29 cellular contexts compared by ENCODE assay signal in genomic region chr1:152228831-152229230, GRCh38. TPM values are rescaled to one million over a fixed set of nuclear protein-coding genes. Genes with fewer than 3 reads are reported as not detected.
"Had no signal": no experiment of that assay in that cellular context is flagged by ENCODE, and none has a peak within 500 bp of the region (broad histone marks: within the 10 kb centered on the region; RNA-seq: fewer than 3 reads in every experiment).

No MANE protein-coding gene starts in this region.

- H3K36me3 ChIP-seq: left ventricle myocardium inferior, neural progenitor cell, right atrium auricular region, tibial artery had no signal

- H3K4me1 Mint-ChIP-seq: activated B cell treated with CpG ODN at 0.5 μM for 24 hours; activated CD4-positive, alpha-beta memory T cell treated with anti-CD3 and anti-CD28 coated beads, Interleukin-2, amount 10 ng/mL, durations not matched to agents 7 days and 5 days; memory B cell; neural progenitor cell; T-cell had no signal

- H3K4me1 ChIP-seq: left ventricle myocardium inferior, neural progenitor cell, right atrium auricular region, tibial artery had no signal

- H3K27me3 Mint-ChIP-seq: progenitor cell of endocrine pancreas had no signal

- H3K27ac Mint-ChIP-seq: activated B cell treated with CpG ODN at 0.5 μM for 24 hours; activated CD4-positive, alpha-beta memory T cell treated with anti-CD3 and anti-CD28 coated beads, Interleukin-2, amount 10 ng/mL, durations not matched to agents 7 days and 5 days; activated naive CD4-positive, alpha-beta T cell treated with anti-CD3 and anti-CD28 coated beads for 36 hours; activated T-helper 2 cell treated with anti-CD3 and anti-CD28 coated beads, Interferon-gamma antibody, Interleukin-2, Interleukin-4, amounts not matched to agents 10 μg/mL and 5 μg/mL and 100 μg/mL, durations not matched to agents 14 hours and 24 hours and 36 hours; dendritic cell treated with granulocyte-macrophage colony-stimulating factor and Interleukin-4, amounts not matched to agents 40 ng/mL and 50 ng/mL, for 4 days; memory B cell; naive thymus-derived CD4-positive, alpha-beta T cell; neural progenitor cell; progenitor cell of endocrine pancreas; T-cell had no signal

- FAIRE-seq: kidney, urothelium cell line had no signal

- H3K9me3 ChIP-seq: left ventricle myocardium inferior, right atrium auricular region, tibial artery had no signal

- H3K27ac ChIP-seq: left ventricle myocardium inferior, neural progenitor cell, right atrium auricular region, tibial artery had no signal

- DNase-seq: activated B cell treated with CpG ODN at 0.5 μM for 24 hours; activated CD4-positive, alpha-beta memory T cell treated with anti-CD3 and anti-CD28 coated beads, Interleukin-2, amount 10 ng/mL, durations not matched to agents 7 days and 5 days; activated CD4-positive, alpha-beta T cell treated with anti-CD3 and anti-CD28 coated beads for 48 hours; activated naive CD4-positive, alpha-beta T cell treated with anti-CD3 and anti-CD28 coated beads for 36 hours; activated T-cell treated with anti-CD3 and anti-CD28 coated beads, Interleukin-2, amount 50 U/mL, for 1 hour; aorta; effector CD8-positive, alpha-beta T cell; foreskin fibroblast; glutamatergic neuron; hippocampal formation; kidney; left ventricle myocardium inferior; naive thymus-derived CD4-positive, alpha-beta T cell; stimulated activated CD4-positive, alpha-beta T cell treated with anti-CD3 and anti-CD28 coated beads, Interleukin-12 subunit alpha, Interleukin-12 subunit beta, amount 100 ng/mL, for 4 hours; stimulated activated CD4-positive, alpha-beta T cell treated with anti-CD3 and anti-CD28 coated beads, Interleukin-1b, Interleukin-23, amount 100 ng/mL, for 48 hours; stimulated activated naive CD8-positive, alpha-beta T cell treated with anti-CD3 and anti-CD28 coated beads, Interleukin-15, Interleukin-2, amounts not matched to agents 100 U/mL and 50 U/mL, for 24 hours; substantia nigra; T-cell; tibial artery had no signal

- ATAC-seq: naive thymus-derived CD4-positive, alpha-beta T cell; stimulated activated naive CD8-positive, alpha-beta T cell treated with anti-CD3 and anti-CD28 coated beads, Interleukin-15, Interleukin-2, amounts not matched to agents 100 U/mL and 50 U/mL, for 24 hours; T-cell had no signal

- H3K4me2 ChIP-seq: neural progenitor cell had no signal

- H3K27me3 ChIP-seq: neural progenitor cell, right atrium auricular region, tibial artery had no signal

- H3K9me3 Mint-ChIP-seq: activated B cell treated with CpG ODN at 0.5 μM for 24 hours; activated CD4-positive, alpha-beta memory T cell treated with anti-CD3 and anti-CD28 coated beads, Interleukin-2, amount 10 ng/mL, durations not matched to agents 7 days and 5 days; activated naive CD4-positive, alpha-beta T cell treated with anti-CD3 and anti-CD28 coated beads for 36 hours; activated T-helper 2 cell treated with anti-CD3 and anti-CD28 coated beads, Interferon-gamma antibody, Interleukin-2, Interleukin-4, amounts not matched to agents 10 μg/mL and 5 μg/mL and 100 μg/mL, durations not matched to agents 14 hours and 24 hours and 36 hours; dendritic cell treated with granulocyte-macrophage colony-stimulating factor and Interleukin-4, amounts not matched to agents 40 ng/mL and 50 ng/mL, for 4 days; memory B cell; naive thymus-derived CD4-positive, alpha-beta T cell; neural progenitor cell; T-cell had no signal

- H3K4me3 Mint-ChIP-seq: activated B cell treated with CpG ODN at 0.5 μM for 24 hours; activated CD4-positive, alpha-beta memory T cell treated with anti-CD3 and anti-CD28 coated beads, Interleukin-2, amount 10 ng/mL, durations not matched to agents 7 days and 5 days; activated naive CD4-positive, alpha-beta T cell treated with anti-CD3 and anti-CD28 coated beads for 36 hours; dendritic cell treated with granulocyte-macrophage colony-stimulating factor and Interleukin-4, amounts not matched to agents 40 ng/mL and 50 ng/mL, for 4 days; memory B cell; naive thymus-derived CD4-positive, alpha-beta T cell; neural progenitor cell; T-cell had no signal

- H3K9ac ChIP-seq: neural progenitor cell had no signal

- H3K36me3 Mint-ChIP-seq: memory B cell; naive thymus-derived CD4-positive, alpha-beta T cell; neural progenitor cell; T-cell had no signal

- H3K4me3 ChIP-seq: left ventricle myocardium inferior, neural progenitor cell, right atrium auricular region, tibial artery had no signal

RNA-seq across cellular contexts. Expression of gene HRNR, which starts 4.8 kb away (rescaled TPM):
- total RNA-seq: activated B cell treated with CpG ODN at 0.5 μM for 24 hours; activated CD4-positive, alpha-beta memory T cell treated with anti-CD3 and anti-CD28 coated beads, Interleukin-2, amount 10 ng/mL, durations not matched to agents 7 days and 5 days; activated naive CD4-positive, alpha-beta T cell treated with anti-CD3 and anti-CD28 coated beads for 36 hours; activated T-helper 2 cell treated with anti-CD3 and anti-CD28 coated beads, Interferon-gamma antibody, Interleukin-2, Interleukin-4, amounts not matched to agents 10 μg/mL and 5 μg/mL and 100 μg/mL, durations not matched to agents 14 hours and 24 hours and 36 hours; aorta; chondrocyte; kidney; left ventricle myocardium inferior; mucosa of gallbladder; naive thymus-derived CD4-positive, alpha-beta T cell; osteoblast; progenitor cell of endocrine pancreas; right atrium auricular region; T-cell had no signal
- polyA plus RNA-seq: aorta; naive thymus-derived CD4-positive, alpha-beta T cell had no signal
